ENCODE assay signal across 11 cellular contexts in the genomic region with DNA sequence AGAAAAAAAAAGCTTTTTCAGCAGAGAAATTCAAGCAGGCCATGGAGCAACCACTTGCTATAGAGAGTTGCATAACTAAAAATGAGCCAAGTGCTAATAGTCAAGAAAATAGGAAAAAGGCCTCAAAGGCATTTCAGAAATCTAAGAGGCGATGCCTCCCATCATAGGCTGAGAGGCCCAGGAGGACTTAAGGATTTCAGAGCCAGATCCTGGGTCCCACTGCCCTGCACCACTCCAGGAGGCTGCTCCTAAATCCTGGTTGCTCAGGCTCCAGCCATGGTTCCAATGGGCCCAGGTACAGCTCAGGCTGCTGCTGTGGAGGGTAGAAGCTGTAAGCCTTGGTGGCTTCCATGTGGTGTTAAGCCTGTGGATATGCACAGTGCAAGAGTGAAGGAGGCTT.
"Had no signal": no experiment of that assay in that cellular context is flagged by ENCODE, and none has a peak within 500 bp of the region (broad histone marks: within the 10 kb centered on the region; RNA-seq: fewer than 3 reads in every experiment).

No MANE protein-coding gene starts in this region.

- H3K4me3 Mint-ChIP-seq: GM23338, HFFc6 had no signal

- DNase-seq: GM23248, GOT3, H7, H9, HCEC 1CT, HFFc6 had no signal

- FAIRE-seq: H1, H54 had no signal

- H3K4me1 ChIP-seq: HAP-1 had no signal

- H3K27ac ChIP-seq: GM23248 had no signal

- H3K4me2 ChIP-seq: GM23338 had no signal

- H3K27ac Mint-ChIP-seq: GM23338, H9, HFFc6 had no signal

- H3K36me3 ChIP-seq: HAP-1 had no signal

- H3K4me3 ChIP-seq: GM23248, GM23338, HAP-1 had no signal

- ATAC-seq: GM23338, HCT116 had no signal

- H3K9ac ChIP-seq: GM23248 had no signal

- H2AFZ ChIP-seq: GM23248, GM23338 had no signal

- H3K9me3 ChIP-seq: HAP-1 had no signal
